ENCODE assay signal across 1 cellular context in the genomic region with DNA sequence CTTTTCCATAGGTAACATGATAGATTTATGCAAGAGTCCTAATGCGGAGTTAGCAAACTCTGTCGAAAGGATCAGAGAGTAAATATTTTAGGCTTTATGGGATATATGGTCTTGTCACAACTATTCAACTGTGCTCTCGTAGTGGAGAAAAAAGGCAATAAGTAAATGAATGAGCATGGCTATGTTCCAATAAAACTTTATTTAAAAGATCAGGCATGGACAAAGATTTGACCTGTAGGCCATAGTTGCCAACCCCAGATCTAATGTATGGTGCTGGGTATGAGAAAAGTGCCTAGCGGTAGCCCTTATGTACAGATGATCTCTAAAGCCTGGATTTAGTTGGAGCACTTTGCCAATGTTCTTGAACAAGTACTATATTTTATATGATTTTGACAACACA.
TF ChIP-seq lines count a peak whose summit lies in the region.

No MANE protein-coding gene starts in this region.

TF ChIP-seq in K562, 482 proteins besides CTCF, POLR2A, EP300 and RAD21 (continued from another document):
- TF ChIP-seq, protein P1, sequence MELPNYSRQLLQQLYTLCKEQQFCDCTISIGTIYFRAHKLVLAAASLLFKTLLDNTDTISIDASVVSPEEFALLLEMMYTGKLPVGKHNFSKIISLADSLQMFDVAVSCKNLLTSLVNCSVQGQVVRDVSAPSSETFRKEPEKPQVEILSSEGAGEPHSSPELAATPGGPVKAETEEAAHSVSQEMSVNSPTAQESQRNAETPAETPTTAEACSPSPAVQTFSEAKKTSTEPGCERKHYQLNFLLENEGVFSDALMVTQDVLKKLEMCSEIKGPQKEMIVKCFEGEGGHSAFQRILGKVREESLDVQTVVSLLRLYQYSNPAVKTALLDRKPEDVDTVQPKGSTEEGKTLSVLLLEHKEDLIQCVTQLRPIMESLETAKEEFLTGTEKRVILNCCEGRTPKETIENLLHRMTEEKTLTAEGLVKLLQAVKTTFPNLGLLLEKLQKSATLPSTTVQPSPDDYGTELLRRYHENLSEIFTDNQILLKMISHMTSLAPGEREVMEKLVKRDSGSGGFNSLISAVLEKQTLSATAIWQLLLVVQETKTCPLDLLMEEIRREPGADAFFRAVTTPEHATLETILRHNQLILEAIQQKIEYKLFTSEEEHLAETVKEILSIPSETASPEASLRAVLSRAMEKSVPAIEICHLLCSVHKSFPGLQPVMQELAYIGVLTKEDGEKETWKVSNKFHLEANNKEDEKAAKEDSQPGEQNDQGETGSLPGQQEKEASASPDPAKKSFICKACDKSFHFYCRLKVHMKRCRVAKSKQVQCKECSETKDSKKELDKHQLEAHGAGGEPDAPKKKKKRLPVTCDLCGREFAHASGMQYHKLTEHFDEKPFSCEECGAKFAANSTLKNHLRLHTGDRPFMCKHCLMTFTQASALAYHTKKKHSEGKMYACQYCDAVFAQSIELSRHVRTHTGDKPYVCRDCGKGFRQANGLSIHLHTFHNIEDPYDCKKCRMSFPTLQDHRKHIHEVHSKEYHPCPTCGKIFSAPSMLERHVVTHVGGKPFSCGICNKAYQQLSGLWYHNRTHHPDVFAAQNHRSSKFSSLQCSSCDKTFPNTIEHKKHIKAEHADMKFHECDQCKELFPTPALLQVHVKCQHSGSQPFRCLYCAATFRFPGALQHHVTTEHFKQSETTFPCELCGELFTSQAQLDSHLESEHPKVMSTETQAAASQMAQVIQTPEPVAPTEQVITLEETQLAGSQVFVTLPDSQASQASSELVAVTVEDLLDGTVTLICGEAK (IDR thresholded peaks at IDR 0.05): peak; percentile 87
- TF ChIP-seq, protein P1 (CRISPR knock-in tag; IDR thresholded peaks at IDR 0.05): peak; percentile 53; the same call in 1 of the 2 replicates
